ENCODE assay signal across 21 cellular contexts in genomic region chr4:76637704-76638361, GRCh38.
DNase-seq lines count a peak whose midpoint lies in the region; ATAC-seq and TF ChIP-seq lines count a peak whose summit lies in the region.
"Had no signal": no experiment of that assay in that cellular context is flagged by ENCODE, and none has a peak within 500 bp of the region (broad histone marks: within the 10 kb centered on the region; RNA-seq: fewer than 3 reads in every experiment).

No MANE protein-coding gene starts in this region.

- no TSS peak for BruUV-seq in HCT116 (replicated peaks; lab: Mats Ljungman, UMichigan)

- intact Hi-C loops in HCT116 (cut with micrococcal nuclease) (no loop called here), tibial artery (cut with DNase I; ENCODE audit: low total_unique reads) (loop anchor here (10.0 kb wide), 1 partner anchor 47 kb away; no protein-coding TSS in a partner anchor)

- peak overlapping the region; percentile 49 for H3K4me2 ChIP-seq in HCT116 (ENCODE audit: low read length)

- H3K36me3 ChIP-seq in HCT116 (ENCODE audit: control insufficient read depth in 1 of 2, insufficient read depth in 2 of 2, low read length in 2 of 2) = no peaks in the 10 kb centered on the region
- H3K36me3 ChIP-seq in tibial artery = no peaks in the 10 kb centered on the region

- H2AFZ ChIP-seq in HCT116 (ENCODE audit: low read depth, low read length, poor library complexity, severe bottlenecking) = no peak overlapping the region

- H3K4me3 ChIP-seq in HCT116 (replicated peaks in 1 of 2; ENCODE audit: low read depth in 1 of 2, low read length in 2 of 2) (0 out of 4 replicates have a peak overlapping the region, but pooled peaks of 1 of the 2 experiments have one; percentile 0), tibial artery (no peak overlapping the region)

- H3K9ac ChIP-seq in HCT116 (ENCODE audit: low read length) = no peak overlapping the region

- no peaks in the 10 kb centered on the region for H3K9me3 ChIP-seq in HCT116 (ENCODE audit: control insufficient read depth in 1 of 2, insufficient read depth in 1 of 2, low read depth in 1 of 2, low read length in 2 of 2)
- no peaks in the 10 kb centered on the region for H3K9me3 ChIP-seq in tibial artery

- TF ChIP-seq RAD21 in HCT116 (IDR thresholded peaks at IDR 0.05; ENCODE audit: low read depth) = no peak

- TF ChIP-seq CTCF in HCT116 (IDR thresholded peaks at IDR 0.05 in 2 of 3, conservative IDR thresholded peaks at IDR 0.05 in 1 of 3; ENCODE audit: borderline replicate concordance in 1 of 3, insufficient read depth in 1 of 3, low read depth in 2 of 3, low read length in 2 of 3) (no peak), RWPE1 (conservative IDR thresholded peaks at IDR 0.05; ENCODE audit: low read depth) (no peak), tibial artery (IDR thresholded peaks at IDR 0.05) (no peak)

- no peaks in the 10 kb centered on the region for H4K20me1 ChIP-seq in HCT116 (ENCODE audit: insufficient read depth)

- no peaks in the 10 kb centered on the region for H3K9me2 ChIP-seq in HCT116 (ENCODE audit: insufficient read depth)

- CTCF ChIA-PET in HCT116 (lab: Charles Lee) = no interaction called here
- CTCF ChIA-PET in RWPE1 (lab: Yijun Ruan, JAX) = interaction anchor here (1.1 kb wide), 1 partner anchor 34 kb away, joined by 5 read pairs; no protein-coding TSS in a partner anchor

- RAD21 ChIA-PET in HCT116 (lab: Charles Lee; ENCODE audit: low non-redundant PET in 1 of 2, low total read pairs in 2 of 2, uncharacterized antibody in 2 of 2, unreplicated experiment in 2 of 2) = no interaction called here

- no peak for TF ChIP-seq POLR2A in HCT116 (IDR thresholded peaks at IDR 0.05; ENCODE audit: borderline replicate concordance, extremely low read depth, insufficient read depth, insufficient read length)

- H3K27me3 ChIP-seq in HCT116 (ENCODE audit: insufficient read depth, low read length) = no peaks in the 10 kb centered on the region
- H3K27me3 ChIP-seq in tibial artery = no peaks in the 10 kb centered on the region

- POLR2A ChIA-PET in HCT116 (lab: Charles Lee) (no interaction called here), RWPE1 (lab: Yijun Ruan, JAX; ENCODE audit: low non-redundant PET) (no interaction called here)

- no peaks in the 10 kb centered on the region for H3K79me2 ChIP-seq in HCT116 (ENCODE audit: insufficient read depth, low read length)

- ATAC-seq in HCT116 (peak; percentile 69), GM21447 (IDR thresholded peaks at IDR 0.05; ENCODE audit: unreplicated experiment) (no peak)
- ATAC-seq: naive thymus-derived CD8-positive, alpha-beta T cell; T-cell; WTC11 had no signal

- no peak overlapping the region for H3K27ac ChIP-seq in HCT116 (ENCODE audit: low read depth, low read length)
- H3K27ac ChIP-seq in RWPE1 = peak overlapping the region; percentile 36; the same call in 1 of the 2 replicates
- H3K27ac ChIP-seq in tibial artery = peak overlapping the region; percentile 48 to 57

- H3K4me1 ChIP-seq in HCT116 (ENCODE audit: control insufficient read depth in 1 of 2, insufficient read depth in 2 of 2, low read length in 2 of 2) (peaks cover 3 to 45% of the 10 kb centered on the region in 2 experiments; a peak in 2 of 4 replicates), tibial artery (peaks cover 0 to 60% (median 27%) of the 10 kb centered on the region in 4 donors)

- peak; percentile 35 for DNase-seq in HCT116 (ENCODE audit: low read depth, low spot score)
- peak; percentile 62 for DNase-seq in RWPE1 (ENCODE audit: low spot score)
- DNase-seq in fibroblast of peridontal ligament (ENCODE audit: extremely low read depth) = peak; percentile 31
- DNase-seq in tibial artery = no peak
- no peak for DNase-seq in activated naive CD4-positive, alpha-beta T cell treated with Interleukin-2 at 50 U/mL for 16 hours
- no peak for DNase-seq in NCI-H2107 treated with DMSO at 0.1 percent for 48 hours (lab: John Stamatoyannopoulos, UW; ENCODE audit: unreplicated experiment)
- DNase-seq in NCI-H2196 (lab: John Stamatoyannopoulos, UW; ENCODE audit: unreplicated experiment) = no peak
- DNase-seq: activated CD4-positive, alpha-beta T cell treated with anti-CD3 and anti-CD28 coated beads, Interleukin-2, amount 50 U/mL, for 48 hours; activated naive CD4-positive, alpha-beta T cell; C1 segment of cervical spinal cord; cerebellar nuclear complex; effector CD8-positive, alpha-beta T cell; GF-D8; hypothalamus; MV-4-11; naive thymus-derived CD8-positive, alpha-beta T cell; NCI-H187 treated with DMSO at 0.1 percent for 48 hours; NCI-H446; T-cell had no signal

TF ChIP-seq in HCT116, 20 proteins besides CTCF, POLR2A, EP300 and RAD21:
- TF ChIP-seq JUND (IDR thresholded peaks at IDR 0.05) (0 out of 2 replicates have a peak, but pooled peaks have one; percentile 13), SRF (IDR thresholded peaks at IDR 0.05; ENCODE audit: low read depth) (no peak), EZH2 (IDR thresholded peaks at IDR 0.05) (no peak)
TF ChIP-seq in HCT116: peak in this region for 1.

Comparison
In these comparisons a context has a peak if more than half of its experiments do, and no peak if none do; other contexts are left out.
1. DNase-seq: peak in HCT116 (single experiment), RWPE1 (single experiment) and fibroblast of peridontal ligament (single experiment); none in tibial artery (0 of 2), activated naive CD4-positive, alpha-beta T cell treated with Interleukin-2 at 50 U/mL for 16 hours (single experiment), NCI-H2107 treated with DMSO at 0.1 percent for 48 hours (single experiment) and NCI-H2196 (single experiment).